38 cellular contexts compared by ENCODE assay signal in the genomic region with DNA sequence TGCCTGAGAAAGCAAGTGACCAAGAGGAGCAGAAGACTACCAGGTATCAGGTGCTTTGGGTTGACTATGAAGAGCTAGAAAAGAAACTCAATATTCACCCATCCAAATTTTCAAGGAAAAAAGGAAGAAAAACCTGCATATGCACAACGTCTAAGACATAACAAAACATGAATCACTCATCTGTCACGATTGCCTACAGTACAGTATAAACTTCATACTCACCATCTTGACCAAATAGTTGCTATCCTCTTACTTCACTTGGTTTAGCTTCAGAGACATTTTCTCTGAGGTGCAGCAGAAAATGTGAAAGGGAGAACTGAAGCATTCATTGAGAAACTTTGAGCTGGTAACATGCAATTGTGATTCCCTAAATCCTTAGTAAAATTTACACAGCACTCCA.
"Had no signal": no experiment of that assay in that cellular context is flagged by ENCODE, and none has a peak within 500 bp of the region (broad histone marks: within the 10 kb centered on the region; RNA-seq: fewer than 3 reads in every experiment).

No MANE protein-coding gene starts in this region.

- H3K27ac ChIP-seq: adrenal gland, body of pancreas, cardiac muscle cell, coronary artery, dorsolateral prefrontal cortex, esophagus muscularis mucosa, gastroesophageal sphincter, heart right ventricle, WERI-Rb-1 had no signal

- H3K4me1 Mint-ChIP-seq: activated B cell treated with CpG ODN at 0.5 μM for 24 hours; activated CD4-positive, alpha-beta T cell treated with anti-CD3 and anti-CD28 coated beads for 36 hours; activated CD4-positive, alpha-beta T cell treated with anti-CD3 and anti-CD28 coated beads, Interleukin-2, amount 10 ng/mL, durations not matched to agents 24 days and 14 days; activated CD8-positive, alpha-beta memory T cell treated with anti-CD3 and anti-CD28 coated beads, Interleukin-2, amount 10 ng/mL, durations not matched to agents 7 days and 5 days; activated naive CD4-positive, alpha-beta T cell treated with anti-CD3 and anti-CD28 coated beads, Interleukin-2, amount 50 U/mL, for 24 hours; activated naive CD8-positive, alpha-beta T cell treated with anti-CD3 and anti-CD28 coated beads for 36 hours; activated naive CD8-positive, alpha-beta T cell treated with anti-CD3 and anti-CD28 coated beads, Interleukin-2, amount 50 U/mL, for 24 hours; T-helper 17 cell had no signal

- H3K9me3 Mint-ChIP-seq: activated CD4-positive, alpha-beta T cell treated with anti-CD3 and anti-CD28 coated beads, Interleukin-2, amount 10 ng/mL, durations not matched to agents 24 days and 14 days; activated naive CD4-positive, alpha-beta T cell treated with anti-CD3 and anti-CD28 coated beads, Interleukin-2, amount 50 U/mL, for 24 hours; dendritic cell treated with granulocyte-macrophage colony-stimulating factor and Interleukin-4, amounts not matched to agents 40 ng/mL and 50 ng/mL, for 4 days had no signal

- H3K4me3 ChIP-seq: adrenal gland, body of pancreas, cardiac muscle cell, coronary artery, dorsolateral prefrontal cortex, esophagus muscularis mucosa, gastroesophageal sphincter, heart right ventricle had no signal

- H3K9me3 ChIP-seq: adrenal gland, body of pancreas, esophagus muscularis mucosa, gastroesophageal sphincter, heart right ventricle had no signal

- H3K36me3 ChIP-seq: adrenal gland, cardiac muscle cell, esophagus muscularis mucosa, gastroesophageal sphincter, heart right ventricle, WERI-Rb-1 had no signal

- H3K4me3 Mint-ChIP-seq: activated B cell treated with CpG ODN at 0.5 μM for 24 hours; activated CD4-positive, alpha-beta memory T cell treated with anti-CD3 and anti-CD28 coated beads for 36 hours; activated CD4-positive, alpha-beta T cell treated with anti-CD3 and anti-CD28 coated beads for 36 hours; activated CD4-positive, alpha-beta T cell treated with anti-CD3 and anti-CD28 coated beads, Interleukin-2, amount 10 ng/mL, durations not matched to agents 24 days and 14 days; activated CD8-positive, alpha-beta memory T cell treated with anti-CD3 and anti-CD28 coated beads, Interleukin-2, amount 10 ng/mL, durations not matched to agents 7 days and 5 days; activated CD8-positive, alpha-beta T cell treated with anti-CD3 and anti-CD28 coated beads, Interleukin-2, amount 10 ng/mL, durations not matched to agents 7 days and 5 days; activated naive CD4-positive, alpha-beta T cell treated with anti-CD3 and anti-CD28 coated beads for 36 hours; activated naive CD4-positive, alpha-beta T cell treated with anti-CD3 and anti-CD28 coated beads, Interleukin-2, amount 50 U/mL, for 24 hours; activated naive CD8-positive, alpha-beta T cell treated with anti-CD3 and anti-CD28 coated beads for 36 hours; activated naive CD8-positive, alpha-beta T cell treated with anti-CD3 and anti-CD28 coated beads, Interleukin-2, amount 50 U/mL, for 24 hours; activated T-helper 1 cell treated with anti-CD3 and anti-CD28 coated beads, Interleukin-12 subunit alpha, Interleukin-12 subunit beta, Interleukin-2, Interleukin-4 antibody, amounts not matched to agents 30 ng/mL and 10 ng/mL and 1 ng/mL, durations not matched to agents 14 hours and 24 hours and 36 hours; dendritic cell treated with granulocyte-macrophage colony-stimulating factor and Interleukin-4, amounts not matched to agents 40 ng/mL and 50 ng/mL, for 4 days; endodermal cell; T-helper 17 cell; T-helper 2 cell treated with Interferon-gamma antibody and Interleukin-4, amounts not matched to agents 5 μg/mL and 100 μg/mL, for 36 hours had no signal

- DNase-seq: activated B cell treated with CpG ODN at 0.5 μM for 24 hours; activated CD4-positive, alpha-beta memory T cell treated with anti-CD3 and anti-CD28 coated beads for 36 hours; activated CD4-positive, alpha-beta T cell treated with anti-CD3 and anti-CD28 coated beads for 36 hours; activated CD4-positive, alpha-beta T cell treated with anti-CD3 and anti-CD28 coated beads, Interleukin-2, amount 10 ng/mL, durations not matched to agents 24 days and 14 days; activated CD8-positive, alpha-beta memory T cell treated with anti-CD3 and anti-CD28 coated beads, Interleukin-2, amount 10 ng/mL, durations not matched to agents 7 days and 5 days; activated CD8-positive, alpha-beta memory T cell treated with anti-CD3 and anti-CD28 coated beads, Interleukin-2, amount 50 U/mL, for 4 hours; activated CD8-positive, alpha-beta T cell treated with anti-CD3 and anti-CD28 coated beads, Interleukin-2, amount 10 ng/mL, durations not matched to agents 7 days and 5 days; activated effector memory CD4-positive, alpha-beta T cell treated with anti-CD3 and anti-CD28 coated beads, Interleukin-2, amount 50 U/mL, for 16 hours; activated naive CD4-positive, alpha-beta T cell treated with anti-CD3 and anti-CD28 coated beads for 36 hours; activated naive CD8-positive, alpha-beta T cell treated with anti-CD3 and anti-CD28 coated beads for 36 hours; activated naive CD8-positive, alpha-beta T cell treated with anti-CD3 and anti-CD28 coated beads, Interleukin-2, amount 50 U/mL, for 24 hours; activated T-cell treated with anti-CD3 and anti-CD28 coated beads, Interleukin-2, amount 50 U/mL, for 1 hour; activated T-cell treated with anti-CD3 and anti-CD28 coated beads, Interleukin-2, amount 50 U/mL, for 48 hours; adrenal gland; amygdala; aorta; body of pancreas; central memory CD4-positive, alpha-beta T cell; dorsolateral prefrontal cortex; effector memory CD4-positive, alpha-beta T cell; endodermal cell; erythroblast; foreskin melanocyte; heart right ventricle; T-helper 1 cell; T-helper 17 cell; T1000; WERI-Rb-1 had no signal

- ATAC-seq: activated CD4-positive, alpha-beta T cell treated with anti-CD3 and anti-CD28 coated beads for 36 hours; activated CD4-positive, CD25-positive, alpha-beta regulatory T cell treated with anti-CD3 and anti-CD28 coated beads, Interleukin-2, amount 50 U/mL, for 24 hours; activated CD8-positive, alpha-beta memory T cell treated with anti-CD3 and anti-CD28 coated beads, Interleukin-2, amount 10 ng/mL, durations not matched to agents 7 days and 5 days; activated CD8-positive, alpha-beta T cell treated with anti-CD3 and anti-CD28 coated beads, Interleukin-2, amount 10 ng/mL, durations not matched to agents 7 days and 5 days; activated naive CD8-positive, alpha-beta T cell treated with anti-CD3 and anti-CD28 coated beads, Interleukin-2, amount 50 U/mL, for 24 hours; body of pancreas; gastroesophageal sphincter; heart right ventricle; T-helper 17 cell had no signal

- H3K4me1 ChIP-seq: adrenal gland, body of pancreas, gastroesophageal sphincter had no signal

- H3K27ac Mint-ChIP-seq: activated B cell treated with CpG ODN at 0.5 μM for 24 hours; activated CD4-positive, alpha-beta memory T cell treated with anti-CD3 and anti-CD28 coated beads for 36 hours; activated CD4-positive, alpha-beta T cell treated with anti-CD3 and anti-CD28 coated beads for 36 hours; activated CD4-positive, alpha-beta T cell treated with anti-CD3 and anti-CD28 coated beads, Interleukin-2, amount 10 ng/mL, durations not matched to agents 24 days and 14 days; activated CD8-positive, alpha-beta memory T cell treated with anti-CD3 and anti-CD28 coated beads, Interleukin-2, amount 10 ng/mL, durations not matched to agents 7 days and 5 days; activated CD8-positive, alpha-beta T cell treated with anti-CD3 and anti-CD28 coated beads, Interleukin-2, amount 10 ng/mL, durations not matched to agents 7 days and 5 days; activated naive CD4-positive, alpha-beta T cell treated with anti-CD3 and anti-CD28 coated beads for 36 hours; activated naive CD4-positive, alpha-beta T cell treated with anti-CD3 and anti-CD28 coated beads, Interleukin-2, amount 50 U/mL, for 24 hours; activated naive CD8-positive, alpha-beta T cell treated with anti-CD3 and anti-CD28 coated beads for 36 hours; activated naive CD8-positive, alpha-beta T cell treated with anti-CD3 and anti-CD28 coated beads, Interleukin-2, amount 50 U/mL, for 24 hours; activated T-helper 1 cell treated with anti-CD3 and anti-CD28 coated beads, Interleukin-12 subunit alpha, Interleukin-12 subunit beta, Interleukin-2, Interleukin-4 antibody, amounts not matched to agents 30 ng/mL and 10 ng/mL and 1 ng/mL, durations not matched to agents 14 hours and 24 hours and 36 hours; activated T-helper 2 cell treated with anti-CD3 and anti-CD28 coated beads, Interferon-gamma antibody, Interleukin-2, Interleukin-4, amounts not matched to agents 10 μg/mL and 5 μg/mL and 100 μg/mL, durations not matched to agents 14 hours and 24 hours and 36 hours; dendritic cell treated with granulocyte-macrophage colony-stimulating factor and Interleukin-4, amounts not matched to agents 40 ng/mL and 50 ng/mL, for 4 days; T-helper 17 cell; T-helper 2 cell treated with Interferon-gamma antibody and Interleukin-4, amounts not matched to agents 5 μg/mL and 100 μg/mL, for 36 hours had no signal

- H3K36me3 Mint-ChIP-seq: activated CD4-positive, alpha-beta memory T cell treated with anti-CD3 and anti-CD28 coated beads for 36 hours; activated CD8-positive, alpha-beta memory T cell treated with anti-CD3 and anti-CD28 coated beads, Interleukin-2, amount 10 ng/mL, durations not matched to agents 7 days and 5 days; activated naive CD4-positive, alpha-beta T cell treated with anti-CD3 and anti-CD28 coated beads, Interleukin-2, amount 50 U/mL, for 24 hours had no signal

- H3K27me3 ChIP-seq: adrenal gland, body of pancreas, cardiac muscle cell, dorsolateral prefrontal cortex, esophagus muscularis mucosa, gastroesophageal sphincter, heart right ventricle had no signal

- H3K27me3 Mint-ChIP-seq: activated B cell treated with CpG ODN at 0.5 μM for 24 hours; activated CD4-positive, alpha-beta memory T cell treated with anti-CD3 and anti-CD28 coated beads for 36 hours; activated CD4-positive, alpha-beta T cell treated with anti-CD3 and anti-CD28 coated beads for 36 hours; activated CD4-positive, alpha-beta T cell treated with anti-CD3 and anti-CD28 coated beads, Interleukin-2, amount 10 ng/mL, durations not matched to agents 24 days and 14 days; activated CD8-positive, alpha-beta memory T cell treated with anti-CD3 and anti-CD28 coated beads, Interleukin-2, amount 10 ng/mL, durations not matched to agents 7 days and 5 days; activated naive CD4-positive, alpha-beta T cell treated with anti-CD3 and anti-CD28 coated beads, Interleukin-2, amount 50 U/mL, for 24 hours; activated naive CD8-positive, alpha-beta T cell treated with anti-CD3 and anti-CD28 coated beads for 36 hours; activated naive CD8-positive, alpha-beta T cell treated with anti-CD3 and anti-CD28 coated beads, Interleukin-2, amount 50 U/mL, for 24 hours; dendritic cell treated with granulocyte-macrophage colony-stimulating factor and Interleukin-4, amounts not matched to agents 40 ng/mL and 50 ng/mL, for 4 days; T-helper 17 cell had no signal
